In the genomic region with DNA sequence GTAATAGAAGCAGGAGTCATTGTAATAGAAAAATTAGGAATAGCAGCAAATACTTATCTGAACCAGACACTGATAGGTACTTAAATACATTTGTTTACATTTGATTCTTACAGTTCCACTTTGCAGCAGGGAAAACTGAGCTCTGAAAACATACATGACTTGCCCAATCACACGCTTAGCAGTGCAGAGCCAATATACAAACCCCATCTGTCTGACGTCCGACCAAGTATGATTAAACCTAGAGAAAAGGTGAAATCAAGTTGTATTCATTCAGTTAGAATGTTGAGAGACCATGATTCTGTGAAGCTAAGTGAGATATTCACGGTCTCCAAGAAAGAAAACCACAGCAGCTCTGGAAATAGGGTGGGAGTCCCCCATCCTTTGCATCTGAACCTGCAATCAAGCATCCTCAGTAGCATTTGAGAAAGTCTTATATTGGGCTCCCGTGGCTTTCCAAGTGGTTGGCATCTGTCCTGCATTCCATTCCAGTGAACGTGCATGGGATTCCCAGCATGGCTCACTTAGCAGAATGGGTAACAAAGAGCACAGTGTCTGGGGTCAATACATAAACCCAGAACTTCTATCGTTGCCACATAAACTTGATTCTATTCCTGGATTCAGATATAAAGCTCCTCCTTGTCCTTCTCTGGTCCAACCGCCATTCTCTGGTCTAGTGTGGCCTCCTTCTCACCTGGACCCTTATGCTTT, we compare ENCODE assay signal across 11 cellular contexts.
A peak's percentile ranks its signal among the peaks of the same experiment; 100 is the strongest.
DNase-seq lines count a peak whose midpoint lies in the region; ATAC-seq, FAIRE-seq and TF ChIP-seq lines count a peak whose summit lies in the region.
"Had no signal": no experiment of that assay in that cellular context is flagged by ENCODE, and none has a peak within 500 bp of the region (broad histone marks: within the 10 kb centered on the region; RNA-seq: fewer than 3 reads in every experiment).

No MANE protein-coding gene starts in this region.

- H3K36me3 Mint-ChIP-seq in natural killer cell, result no peaks in the 10 kb centered on the region

- DNase-seq in DMS53 (lab: John Stamatoyannopoulos, UW) (peak; percentile 24), DMS53 treated with DMSO at 0.1 percent for 48 hours (lab: John Stamatoyannopoulos, UW; ENCODE audit: unreplicated experiment) (no peak), brain pericyte (ENCODE audit: low read depth, low spot score) (peak; percentile 58), keratinocyte (ENCODE audit: low read depth, low spot score) (no peak), Peyer's patch (no peak), KG1 (lab: John Stamatoyannopoulos, UW) (no peak), natural killer cell (no peak)
- no peak for DNase-seq in stimulated activated CD4-positive, alpha-beta T cell treated with anti-CD3 and anti-CD28 coated beads, Interleukin-2, amount 100 ng/mL, for 24 hours
- DNase-seq: activated T-cell treated with anti-CD3 and anti-CD28 coated beads, Interleukin-2, amount 50 U/mL, for 24 hours; stimulated activated CD4-positive, alpha-beta T cell treated with anti-CD3 and anti-CD28 coated beads, Interleukin-2, amount 100 ng/mL, for 48 hours had no signal

- intact Hi-C loops in natural killer cell (cut with micrococcal nuclease), result no loop called here

- no peaks in the 10 kb centered on the region for H3K36me3 ChIP-seq in keratinocyte (ENCODE audit: control insufficient read depth in 2 of 2, extremely low read depth in 1 of 2, insufficient read depth in 2 of 2, low read length in 2 of 2)
- H3K36me3 ChIP-seq in Peyer's patch, result no peaks in the 10 kb centered on the region

- FAIRE-seq in keratinocyte (lab: Jason Lieb, UNC), result peak; percentile 99

- H3K9ac ChIP-seq in keratinocyte (ENCODE audit: control insufficient read depth, extremely low read depth, insufficient read depth, low read length), result no peak overlapping the region

- H3K27ac ChIP-seq in keratinocyte (ENCODE audit: control insufficient read depth, insufficient read depth, low read length), result peak overlapping the region; percentile 15
- H3K27ac ChIP-seq in Peyer's patch, result peak overlapping the region in 1 of 4 donors; percentile 73
- H3K27ac ChIP-seq: 22Rv1 had no signal

- H3K27me3 ChIP-seq in keratinocyte (ENCODE audit: control insufficient read depth, extremely low read depth, insufficient read depth, low read length), result no peaks in the 10 kb centered on the region
- no peaks in the 10 kb centered on the region for H3K27me3 ChIP-seq in Peyer's patch

- H3K9me3 ChIP-seq in keratinocyte (ENCODE audit: control insufficient read depth, low read depth, low read length) (no peaks in the 10 kb centered on the region), Peyer's patch (no peaks in the 10 kb centered on the region)

- dilution Hi-C loops in keratinocyte (cut with MboI; ENCODE audit: extremely low pct_ligation_motif_present, low sequenced_read_pairs), result no loop called here

- peak overlapping the region; percentile 2 for H3K4me2 ChIP-seq in keratinocyte (ENCODE audit: control insufficient read depth, extremely low read depth, insufficient read depth, low read depth, low read length)

- no peaks in the 10 kb centered on the region for H3K4me1 Mint-ChIP-seq in natural killer cell

- no peak overlapping the region for H3K4me3 ChIP-seq in keratinocyte (ENCODE audit: control insufficient read depth in 2 of 3, extremely low read depth in 1 of 3, insufficient read depth in 2 of 3, low read depth in 1 of 3, low read length in 3 of 3)
- H3K4me3 ChIP-seq in Peyer's patch, result no peak overlapping the region

- H2AFZ ChIP-seq in keratinocyte (ENCODE audit: control insufficient read depth, low read length), result no peak overlapping the region

- H3K79me2 ChIP-seq in keratinocyte (ENCODE audit: control insufficient read depth, insufficient read depth, low read length), result no peaks in the 10 kb centered on the region

- H3K9me3 Mint-ChIP-seq in natural killer cell, result no peaks in the 10 kb centered on the region
- H3K9me3 Mint-ChIP-seq: activated T-cell treated with anti-CD3 and anti-CD28 coated beads, Interleukin-2, amount 50 U/mL, for 24 hours had no signal

- H4K20me1 ChIP-seq in keratinocyte (ENCODE audit: control insufficient read depth, extremely low read depth, insufficient read depth, low read length), result no peaks in the 10 kb centered on the region

- TF ChIP-seq POLR2A in Peyer's patch (IDR thresholded peaks at IDR 0.05), result no peak

- H3K4me3 Mint-ChIP-seq in natural killer cell, result no peak overlapping the region
- H3K4me3 Mint-ChIP-seq: activated T-cell treated with anti-CD3 and anti-CD28 coated beads, Interleukin-2, amount 50 U/mL, for 24 hours had no signal

- H3K27ac Mint-ChIP-seq in natural killer cell, result no peak overlapping the region
- H3K27ac Mint-ChIP-seq: activated T-cell treated with anti-CD3 and anti-CD28 coated beads, Interleukin-2, amount 50 U/mL, for 24 hours had no signal

- peaks cover 0 to 4% of the 10 kb centered on the region in 2 donors for H3K27me3 Mint-ChIP-seq in natural killer cell (ENCODE audit: low read depth in 2 of 2)
- H3K27me3 Mint-ChIP-seq: activated T-cell treated with anti-CD3 and anti-CD28 coated beads, Interleukin-2, amount 50 U/mL, for 24 hours had no signal

- H3K4me1 ChIP-seq in keratinocyte (ENCODE audit: control insufficient read depth, extremely low read depth, insufficient read depth, low read length) (peaks cover 17% of the 10 kb centered on the region), Peyer's patch (no peaks in the 10 kb centered on the region)

- no peak for TF ChIP-seq CTCF in keratinocyte (optimal IDR thresholded peaks at IDR 0.05 in 1 of 3, IDR thresholded peaks at IDR 0.05 in 1 of 3, conservative IDR thresholded peaks at IDR 0.05 in 1 of 3; ENCODE audit: extremely low read depth in 1 of 3, insufficient read depth in 2 of 3, low read length in 3 of 3)
- no peak for TF ChIP-seq CTCF in Peyer's patch (IDR thresholded peaks at IDR 0.05)
- no peak for TF ChIP-seq CTCF in natural killer cell (IDR thresholded peaks at IDR 0.05)

- no peaks in the 10 kb centered on the region for H3K9me1 ChIP-seq in keratinocyte (ENCODE audit: control insufficient read depth, extremely low read depth, insufficient read depth, low read length)

- ATAC-seq in natural killer cell, result no peak

Comparison
In these comparisons a context has a peak if more than half of its experiments do, and no peak if none do; other contexts are left out.
1. DNase-seq: peak in DMS53 (single experiment) and brain pericyte (single experiment); none in DMS53 treated with DMSO at 0.1 percent for 48 hours (single experiment), keratinocyte (single experiment), Peyer's patch (0 of 3), KG1 (single experiment), stimulated activated CD4-positive, alpha-beta T cell treated with anti-CD3 and anti-CD28 coated beads, Interleukin-2, amount 100 ng/mL, for 24 hours (0 of 2) and natural killer cell (single experiment).